ENCODE assay signal across 1 cellular context in genomic region chr3:130892759-130893239, GRCh38.
TF ChIP-seq lines count a peak whose summit lies in the region.

No MANE protein-coding gene starts in this region.

TF ChIP-seq in HepG2, 621 proteins besides CTCF, POLR2A, EP300 and RAD21 (continued from another document):
- TF ChIP-seq IKZF5 (CRISPR knock-in tag; IDR thresholded peaks at IDR 0.05): no peak
- no peak for TF ChIP-seq PATZ1 (CRISPR knock-in tag; IDR thresholded peaks at IDR 0.05)
- no peak for TF ChIP-seq ZNF749 (CRISPR knock-in tag; IDR thresholded peaks at IDR 0.05; ENCODE audit: borderline replicate concordance)
- TF ChIP-seq THAP11 (CRISPR knock-in tag; IDR thresholded peaks at IDR 0.05): no peak; the same call in 1 of the 2 replicates
- 0 out of 2 replicates have a peak, but pooled peaks have one; percentile 26 for TF ChIP-seq ZNF614 (CRISPR knock-in tag; IDR thresholded peaks at IDR 0.05; ENCODE audit: borderline replicate concordance)
- TF ChIP-seq ZNF687 (CRISPR knock-in tag; IDR thresholded peaks at IDR 0.05): no peak
- no peak for TF ChIP-seq SMYD3 (CRISPR knock-in tag; IDR thresholded peaks at IDR 0.05)
- TF ChIP-seq ZBTB7B (CRISPR knock-in tag; IDR thresholded peaks at IDR 0.05): no peak
- no peak for TF ChIP-seq ZNF326 (CRISPR knock-in tag; IDR thresholded peaks at IDR 0.05; ENCODE audit: borderline replicate concordance)
- no peak for TF ChIP-seq CHD4 (IDR thresholded peaks at IDR 0.05; ENCODE audit: borderline replicate concordance, low read length)
- TF ChIP-seq ERF (CRISPR knock-in tag; IDR thresholded peaks at IDR 0.05): no peak
- no peak for TF ChIP-seq MTA1 (CRISPR knock-in tag; IDR thresholded peaks at IDR 0.05; ENCODE audit: borderline replicate concordance)
- no peak for TF ChIP-seq E2F2 (CRISPR knock-in tag; IDR thresholded peaks at IDR 0.05; ENCODE audit: borderline replicate concordance)
- peak; percentile 8; the same call in 1 of the 2 replicates for TF ChIP-seq SPEN (CRISPR knock-in tag; IDR thresholded peaks at IDR 0.05; ENCODE audit: low read depth)
- no peak for TF ChIP-seq CENPT (CRISPR knock-in tag; IDR thresholded peaks at IDR 0.05; ENCODE audit: low read depth)
- TF ChIP-seq CCAR2 (optimal IDR thresholded peaks at IDR 0.05; ENCODE audit: low read depth, low read length): no peak
- TF ChIP-seq ZNF329 (CRISPR knock-in tag; IDR thresholded peaks at IDR 0.05; ENCODE audit: low read depth): no peak
- 0 out of 2 replicates have a peak, but pooled peaks have one; percentile 17 for TF ChIP-seq ATF1 (CRISPR knock-in tag; IDR thresholded peaks at IDR 0.05)
- no peak for TF ChIP-seq ZNF639 (CRISPR knock-in tag; conservative IDR thresholded peaks at IDR 0.05)
- no peak for TF ChIP-seq KDM1A (CRISPR knock-in tag; IDR thresholded peaks at IDR 0.05)
- TF ChIP-seq SMC3 (IDR thresholded peaks at IDR 0.05; ENCODE audit: low read length): peak; percentile 45; the same call in 1 of the 2 replicates
- TF ChIP-seq EED (CRISPR knock-in tag; IDR thresholded peaks at IDR 0.05): no peak
